Comparison of ENCODE assay signal across 2 cellular contexts in genomic region chr6:27507041-27507956, GRCh38.
TF ChIP-seq lines count a peak whose summit lies in the region.

No MANE protein-coding gene starts in this region.

TF ChIP-seq in HCT116, 20 proteins besides CTCF, POLR2A, EP300 and RAD21:
- peak; percentile 32; the same call in 1 of the 2 replicates for TF ChIP-seq FOSL1 (IDR thresholded peaks at IDR 0.05; ENCODE audit: low read depth)
- TF ChIP-seq REST (IDR thresholded peaks at IDR 0.05; ENCODE audit: low read depth) = no peak
- TF ChIP-seq EZH2 (IDR thresholded peaks at IDR 0.05) = no peak
- TF ChIP-seq CBX3 (IDR thresholded peaks at IDR 0.05; ENCODE audit: low read depth) = peak; percentile 72; the same call in 1 of the 2 replicates
- 0 out of 2 replicates have a peak, but pooled peaks have one; percentile 27 for TF ChIP-seq MAX (IDR thresholded peaks at IDR 0.05)

TF ChIP-seq in K562, 482 proteins besides CTCF, POLR2A, EP300 and RAD21:
- no peak for TF ChIP-seq ZBTB11 (CRISPR knock-in tag; IDR thresholded peaks at IDR 0.05)
- no peak for TF ChIP-seq SMARCB1 (IDR thresholded peaks at IDR 0.05; ENCODE audit: insufficient read length, low read depth)
- TF ChIP-seq ESRRB (CRISPR knock-in tag; IDR thresholded peaks at IDR 0.05; ENCODE audit: borderline replicate concordance) = no peak
- peak; percentile 80 for TF ChIP-seq FOSL1 (tag; conservative IDR thresholded peaks at IDR 0.05)
- TF ChIP-seq JUN (IDR thresholded peaks at IDR 0.05; ENCODE audit: borderline replicate concordance, low read depth, low read length) = 0 out of 2 replicates have a peak, but pooled peaks have one; percentile 3
- TF ChIP-seq JUN (CRISPR knock-in tag; IDR thresholded peaks at IDR 0.05; ENCODE audit: borderline replicate concordance) = no peak
- no peak for TF ChIP-seq NCOA4 (IDR thresholded peaks at IDR 0.05; ENCODE audit: partially characterized antibody)
- peak; percentile 78 for TF ChIP-seq ATF3 (IDR thresholded peaks at IDR 0.05)
- no peak for TF ChIP-seq ATF3 (CRISPR knock-in tag; conservative IDR thresholded peaks at IDR 0.05)
- TF ChIP-seq PHF8 (IDR thresholded peaks at IDR 0.05; ENCODE audit: borderline replicate concordance, low read length) = no peak
- no peak for TF ChIP-seq U2AF1 (optimal IDR thresholded peaks at IDR 0.05; ENCODE audit: low read depth, low read length)
- TF ChIP-seq DPF2 (IDR thresholded peaks at IDR 0.05) = 0 out of 2 replicates have a peak, but pooled peaks have one; percentile 35
- TF ChIP-seq BRCA1 (IDR thresholded peaks at IDR 0.05) = no peak
- TF ChIP-seq BRCA1 (CRISPR knock-in tag; IDR thresholded peaks at IDR 0.05) = no peak
- TF ChIP-seq MAX (CRISPR knock-in tag; IDR thresholded peaks at IDR 0.05) = no peak
- TF ChIP-seq CREB3L1 (IDR thresholded peaks at IDR 0.05; ENCODE audit: borderline replicate concordance, low read depth) = no peak
- TF ChIP-seq DMBX1 (CRISPR knock-in tag; IDR thresholded peaks at IDR 0.05; ENCODE audit: borderline replicate concordance) = no peak
- TF ChIP-seq KDM4B (IDR thresholded peaks at IDR 0.05; ENCODE audit: borderline replicate concordance in 2 of 2, low read depth in 1 of 2) = no peak
- no peak for TF ChIP-seq NFRKB (IDR thresholded peaks at IDR 0.05; ENCODE audit: low read depth)
- TF ChIP-seq TBP (optimal IDR thresholded peaks at IDR 0.05; ENCODE audit: low read depth, low read length) = peak; percentile 13
- TF ChIP-seq ETV1 (tag; conservative IDR thresholded peaks at IDR 0.05; ENCODE audit: low read depth) = no peak
- TF ChIP-seq PREB (CRISPR knock-in tag; IDR thresholded peaks at IDR 0.05) = no peak
- TF ChIP-seq C11orf30 (IDR thresholded peaks at IDR 0.05; ENCODE audit: low read depth) = no peak
- TF ChIP-seq HEY1 (CRISPR knock-in tag; IDR thresholded peaks at IDR 0.05; ENCODE audit: borderline replicate concordance) = no peak
- no peak for TF ChIP-seq MEIS2 (IDR thresholded peaks at IDR 0.05; ENCODE audit: partially characterized antibody)
- TF ChIP-seq EHMT2 (IDR thresholded peaks at IDR 0.05) = 0 out of 2 replicates have a peak, but pooled peaks have one; percentile 45
- no peak for TF ChIP-seq ZNF639 (CRISPR knock-in tag; conservative IDR thresholded peaks at IDR 0.05 in 1 of 2, IDR thresholded peaks at IDR 0.05 in 1 of 2)
- TF ChIP-seq JUND (IDR thresholded peaks at IDR 0.05; ENCODE audit: borderline replicate concordance, low read depth, low read length) = peak; percentile 40; the same call in 1 of the 2 replicates
- 0 out of 3 replicates have a peak, but pooled peaks have one; percentile 41 for TF ChIP-seq JUND (tag; IDR thresholded peaks at IDR 0.05; ENCODE audit: borderline replicate concordance, low read depth, low read length)
- TF ChIP-seq SUPT5H (IDR thresholded peaks at IDR 0.05) = no peak
- TF ChIP-seq TAF7 (tag; IDR thresholded peaks at IDR 0.05) = no peak
- TF ChIP-seq NUFIP1 (IDR thresholded peaks at IDR 0.05; ENCODE audit: partially characterized antibody) = no peak
- TF ChIP-seq ZNF347 (CRISPR knock-in tag; IDR thresholded peaks at IDR 0.05; ENCODE audit: low read depth) = no peak
- no peak for TF ChIP-seq TSHZ1 (CRISPR knock-in tag; IDR thresholded peaks at IDR 0.05)
- peak; percentile 69; the same call in 1 of the 2 replicates for TF ChIP-seq SPI1 (IDR thresholded peaks at IDR 0.05; ENCODE audit: borderline replicate concordance, low read depth, low read length)
- TF ChIP-seq ARID1B (IDR thresholded peaks at IDR 0.05) = peak; percentile 19; the same call in 1 of the 2 replicates
- TF ChIP-seq ZHX1 (conservative IDR thresholded peaks at IDR 0.05; ENCODE audit: low read length) = no peak
- TF ChIP-seq ZNF384 (IDR thresholded peaks at IDR 0.05; ENCODE audit: low read depth, low read length) = peak; percentile 34; the same call in 1 of the 2 replicates
- TF ChIP-seq CEBPB (tag; IDR thresholded peaks at IDR 0.05) = peak; percentile 56
- peak; percentile 59; the same call in 1 of the 2 replicates for TF ChIP-seq CEBPG (CRISPR knock-in tag; IDR thresholded peaks at IDR 0.05)
- peak; percentile 65 to 84 for TF ChIP-seq CEBPG (tag; conservative IDR thresholded peaks at IDR 0.05 in 1 of 2, IDR thresholded peaks at IDR 0.05 in 1 of 2)
- no peak for TF ChIP-seq STAT5B (CRISPR knock-in tag; IDR thresholded peaks at IDR 0.05)
- 0 out of 2 replicates have a peak, but pooled peaks have one; percentile 13 for TF ChIP-seq BCOR (IDR thresholded peaks at IDR 0.05)
- TF ChIP-seq CXXC5 (CRISPR knock-in tag; IDR thresholded peaks at IDR 0.05) = 0 out of 2 replicates have a peak, but pooled peaks have one; percentile 29
- peak; percentile 50; the same call in 1 of the 2 replicates for TF ChIP-seq ZEB2 (IDR thresholded peaks at IDR 0.05)
- TF ChIP-seq SMARCE1 (IDR thresholded peaks at IDR 0.05) = peak; percentile 16; the same call in 1 of the 2 replicates
